10 cellular contexts compared by ENCODE assay signal in the genomic region with DNA sequence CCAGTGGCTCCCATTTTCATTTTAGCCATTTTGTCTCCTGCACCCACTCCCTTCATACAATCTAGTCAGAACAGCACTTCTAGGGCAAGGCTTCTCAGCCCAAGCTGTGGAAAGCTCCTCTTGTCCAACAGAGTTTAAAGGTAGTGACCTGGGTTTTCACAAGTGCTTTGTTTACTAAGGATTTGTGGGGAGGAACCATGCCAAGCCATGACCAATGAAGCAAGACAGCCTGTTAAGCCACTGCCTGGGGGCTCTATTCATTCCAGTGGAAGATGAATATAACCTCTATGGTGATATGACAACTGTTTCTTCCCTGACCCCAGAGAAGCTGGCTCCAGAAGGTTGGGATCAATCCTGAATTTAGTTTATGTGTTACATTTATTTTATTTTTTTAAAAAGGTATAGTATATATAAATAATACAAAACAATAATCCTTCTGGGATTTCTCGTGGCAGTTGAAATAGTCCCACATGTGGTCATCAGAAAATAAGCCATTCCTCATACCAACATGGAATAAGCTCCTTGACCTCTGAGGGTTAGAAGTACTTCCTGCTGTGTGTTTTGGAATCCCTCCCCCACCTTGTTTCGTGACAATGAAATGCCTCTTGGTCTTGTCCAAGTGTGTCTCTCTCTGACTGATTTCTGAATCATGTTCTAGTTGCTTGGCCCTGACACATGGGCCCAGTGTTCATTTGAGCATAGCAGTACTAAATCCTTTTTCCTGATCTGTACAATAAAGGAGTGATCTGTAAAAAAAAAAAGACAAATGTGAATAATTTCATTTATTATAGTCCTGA. TPM values are rescaled to one million over a fixed set of nuclear protein-coding genes. Genes with fewer than 3 reads are reported as not detected.
A peak's percentile ranks its signal among the peaks of the same experiment; 100 is the strongest.
DNase-seq lines count a peak whose midpoint lies in the region; ATAC-seq and TF ChIP-seq lines count a peak whose summit lies in the region.
"Had no signal": no experiment of that assay in that cellular context is flagged by ENCODE, and none has a peak within 500 bp of the region (broad histone marks: within the 10 kb centered on the region; RNA-seq: fewer than 3 reads in every experiment).

No MANE protein-coding gene starts in this region.

- peak; percentile 87 for DNase-seq in LNCaP clone FGC (ENCODE audit: low read depth)
- DNase-seq in breast epithelium (ENCODE audit: low spot score in 2 of 2) = peak in 1 of 2 donors; percentile 58
- no peak for DNase-seq in activated naive CD4-positive, alpha-beta T cell treated with anti-CD3 and anti-CD28 coated beads, Interleukin-2, amount 10 ng/mL, durations not matched to agents 7 days and 5 days
- DNase-seq in activated T-cell treated with anti-CD3 and anti-CD28 coated beads, Interleukin-2, amount 50 U/mL, for 1 hour = no peak
- DNase-seq in HPDE6-E6E7 (ENCODE audit: extremely low spot score) = no peak
- DNase-seq: head of caudate nucleus, NCI-H2081 treated with DMSO at 0.1 percent for 48 hours had no signal

- intact Hi-C loops in breast epithelium (cut with DNase I; ENCODE audit: low total_unique reads) = no loop called here

- H3K27me3 Mint-ChIP-seq in activated naive CD4-positive, alpha-beta T cell treated with anti-CD3 and anti-CD28 coated beads, Interleukin-2, amount 10 ng/mL, durations not matched to agents 7 days and 5 days = no peaks in the 10 kb centered on the region

- TF ChIP-seq CTCF in LNCaP clone FGC (IDR thresholded peaks at IDR 0.05; ENCODE audit: control insufficient read depth, extremely low read depth, insufficient read depth) (no peak), breast epithelium (IDR thresholded peaks at IDR 0.05) (no peak), liver (IDR thresholded peaks at IDR 0.05; ENCODE audit: low read depth, low read length, missing input control) (no peak)

- H3K4me3 ChIP-seq in BLaER1 = no peak overlapping the region
- no peak overlapping the region for H3K4me3 ChIP-seq in LNCaP clone FGC (ENCODE audit: low read depth, low read length)
- no peak overlapping the region for H3K4me3 ChIP-seq in breast epithelium
- H3K4me3 ChIP-seq in liver (ENCODE audit: low read depth in 1 of 3, low read length in 3 of 3) = no peak overlapping the region

- no peaks in the 10 kb centered on the region for H3K9me3 Mint-ChIP-seq in activated naive CD4-positive, alpha-beta T cell treated with anti-CD3 and anti-CD28 coated beads, Interleukin-2, amount 10 ng/mL, durations not matched to agents 7 days and 5 days

- H3K4me1 ChIP-seq in BLaER1 (peaks cover 19% of the 10 kb centered on the region), breast epithelium (peaks cover 0 to 8% of the 10 kb centered on the region in 2 donors), liver (ENCODE audit: control insufficient read depth in 4 of 4, insufficient read depth in 4 of 4, low read length in 3 of 4) (peaks cover 12 to 27% (median 18%) of the 10 kb centered on the region in 4 donors)

- 82% methylated on average over 2 of the region's 2 CpGs for WGBS in liver

- H3K27ac ChIP-seq in BLaER1 (no peak overlapping the region), breast epithelium (peak overlapping the region; percentile 57 to 58), liver (ENCODE audit: low read depth in 1 of 2, low read length in 2 of 2) (no peak overlapping the region)

- no peaks in the 10 kb centered on the region for H3K27me3 ChIP-seq in BLaER1
- no peaks in the 10 kb centered on the region for H3K27me3 ChIP-seq in breast epithelium
- no peaks in the 10 kb centered on the region for H3K27me3 ChIP-seq in liver (ENCODE audit: control insufficient read depth in 4 of 4, insufficient read depth in 4 of 4, low read length in 3 of 4)

- TF ChIP-seq POLR2A in breast epithelium (IDR thresholded peaks at IDR 0.05) = no peak

- H4K20me1 ChIP-seq in BLaER1 = no peaks in the 10 kb centered on the region

- peak overlapping the region; percentile 33 for H3K4me2 ChIP-seq in BLaER1

- CTCF ChIA-PET in activated naive CD4-positive, alpha-beta T cell treated with anti-CD3 and anti-CD28 coated beads, Interleukin-2, amount 10 ng/mL, durations not matched to agents 7 days and 5 days (lab: Charles Lee) = no interaction called here

- H3K36me3 ChIP-seq in BLaER1 = no peaks in the 10 kb centered on the region
- no peaks in the 10 kb centered on the region for H3K36me3 ChIP-seq in breast epithelium
- H3K36me3 ChIP-seq in liver (ENCODE audit: control insufficient read depth in 4 of 4, insufficient read depth in 3 of 4, low read depth in 1 of 4, low read length in 3 of 4) = no peaks in the 10 kb centered on the region

- H3K4me1 Mint-ChIP-seq in activated naive CD4-positive, alpha-beta T cell treated with anti-CD3 and anti-CD28 coated beads, Interleukin-2, amount 10 ng/mL, durations not matched to agents 7 days and 5 days = peaks cover 7% of the 10 kb centered on the region

- H3K9ac ChIP-seq in BLaER1 (no peak overlapping the region), liver (ENCODE audit: low read depth in 1 of 2, low read length in 2 of 2) (no peak overlapping the region)

- H3K36me3 Mint-ChIP-seq in activated naive CD4-positive, alpha-beta T cell treated with anti-CD3 and anti-CD28 coated beads, Interleukin-2, amount 10 ng/mL, durations not matched to agents 7 days and 5 days = no peaks in the 10 kb centered on the region

- H3K4me3 Mint-ChIP-seq in activated naive CD4-positive, alpha-beta T cell treated with anti-CD3 and anti-CD28 coated beads, Interleukin-2, amount 10 ng/mL, durations not matched to agents 7 days and 5 days = no peak overlapping the region

- no peak for TF ChIP-seq RAD21 in liver (IDR thresholded peaks at IDR 0.05)

- no peak for ATAC-seq in HG03097 (IDR thresholded peaks at IDR 0.05; ENCODE audit: low FRiP score, unreplicated experiment)

- H3K27ac Mint-ChIP-seq in activated naive CD4-positive, alpha-beta T cell treated with anti-CD3 and anti-CD28 coated beads, Interleukin-2, amount 10 ng/mL, durations not matched to agents 7 days and 5 days = no peak overlapping the region

- H3K9me3 ChIP-seq in BLaER1 (no peaks in the 10 kb centered on the region), breast epithelium (no peaks in the 10 kb centered on the region), liver (ENCODE audit: control insufficient read depth in 4 of 4, low read length in 3 of 4) (no peaks in the 10 kb centered on the region)

TF ChIP-seq in liver, 16 proteins besides CTCF, POLR2A, EP300 and RAD21:
- peak; percentile 51 to 54 for TF ChIP-seq RXRA (IDR thresholded peaks at IDR 0.05)
- peak; percentile 70 for TF ChIP-seq FOXA2 (IDR thresholded peaks at IDR 0.05)
- peak; percentile 32 to 42 for TF ChIP-seq HNF4A (conservative IDR thresholded peaks at IDR 0.05)
- TF ChIP-seq SP1 (IDR thresholded peaks at IDR 0.05) = peak; percentile 18
- TF ChIP-seq JUND (IDR thresholded peaks at IDR 0.05) = no peak
TF ChIP-seq in liver: peak in this region for 4.

RNA-seq across cellular contexts. Expression of gene THUMPD3, which starts 13.3 kb away (rescaled TPM):
- total RNA-seq in breast epithelium (10 to 100 TPM; 22.2 to 36.4 (median 25.2) TPM), liver (10 to 100 TPM; 21.9 to 24.5 TPM)
- 10 to 100 TPM; 20.1 to 21.4 TPM for polyA plus RNA-seq in liver

RNA-seq across cellular contexts. Expression of gene SETD5, which starts 47.9 kb away (rescaled TPM):
- 100 to 1,000 TPM in 2 of 3 donors, 10 to 100 TPM in 1; 63.0 to 135 (median 118) TPM for total RNA-seq in breast epithelium
- 10 to 100 TPM; 20.6 to 76.6 TPM for total RNA-seq in liver
- 10 to 100 TPM; 17.9 to 28.0 TPM for polyA plus RNA-seq in liver

Comparison
In these comparisons a context has a peak if more than half of its experiments do, and no peak if none do; other contexts are left out.
1. H3K27ac ChIP-seq: peak in breast epithelium (2 of 2); none in BLaER1 (single experiment) and liver (0 of 2).